ENCODE assay signal across 23 cellular contexts in genomic region chr15:99138491-99138982, GRCh38. TPM values are rescaled to one million over a fixed set of nuclear protein-coding genes. Genes with fewer than 3 reads are reported as not detected.
DNase-seq lines count a peak whose midpoint lies in the region; ATAC-seq and TF ChIP-seq lines count a peak whose summit lies in the region.
"Had no signal": no experiment of that assay in that cellular context is flagged by ENCODE, and none has a peak within 500 bp of the region (broad histone marks: within the 10 kb centered on the region; RNA-seq: fewer than 3 reads in every experiment).

No MANE protein-coding gene starts in this region.

- H3K4me3 ChIP-seq in HEK293 (ENCODE audit: low read depth, low read length): no peak overlapping the region
- no peak overlapping the region for H3K4me3 ChIP-seq in mesenchymal stem cell (ENCODE audit: insufficient read depth in 1 of 2, low read depth in 1 of 2, low read length in 2 of 2)
- no peak overlapping the region for H3K4me3 ChIP-seq in subcutaneous abdominal adipose tissue (ENCODE audit: low read depth in 1 of 5, low read length in 5 of 5)

- H3K27me3 Mint-ChIP-seq in WTC11 (ENCODE audit: low read depth): no peaks in the 10 kb centered on the region
- no peaks in the 10 kb centered on the region for H3K27me3 Mint-ChIP-seq in activated T-cell treated with anti-CD3 and anti-CD28 coated beads, Interleukin-2, amount 50 U/mL, for 24 hours
- H3K27me3 Mint-ChIP-seq: activated naive CD8-positive, alpha-beta T cell treated with anti-CD3 and anti-CD28 coated beads for 36 hours; CD4-positive, alpha-beta T cell had no signal

- H3K4ac ChIP-seq in mesenchymal stem cell (ENCODE audit: low read depth in 1 of 2, low read length in 2 of 2): no peak overlapping the region

- H2BK15ac ChIP-seq in mesenchymal stem cell (ENCODE audit: low read depth, poor library complexity, severe bottlenecking): no peak overlapping the region

- CTCF ChIA-PET in HEK293 (lab: Yijun Ruan, JAX) (interaction anchor here (0.6 to 1.5 kb wide), 3 partner anchors 38 to 74 kb away, joined by 3 to 4 read pairs (median 3); no protein-coding TSS in a partner anchor), WTC11 (lab: Charles Lee) (no interaction called here)

- H3K18ac ChIP-seq in mesenchymal stem cell (ENCODE audit: low read depth in 1 of 2, low read length in 2 of 2): no peak overlapping the region

- WGBS in mesenchymal stem cell: 97% methylated on average over 14 of the region's 15 CpGs

- H4K8ac ChIP-seq in mesenchymal stem cell (ENCODE audit: low read length): no peak overlapping the region

- H3K27ac ChIP-seq in HEK293 (ENCODE audit: extremely low read depth, low read depth, low read length) (no peak overlapping the region), mesenchymal stem cell (ENCODE audit: low read length, poor library complexity, severe bottlenecking) (no peak overlapping the region), subcutaneous abdominal adipose tissue (ENCODE audit: low read depth, low read length) (peak overlapping the region; percentile 76)
- H3K27ac ChIP-seq: parathyroid adenoma had no signal

- no peak overlapping the region for H2BK120ac ChIP-seq in mesenchymal stem cell (ENCODE audit: low read depth, low read length)

- H3K9ac ChIP-seq in mesenchymal stem cell (ENCODE audit: low read length): no peak overlapping the region
- no peak overlapping the region for H3K9ac ChIP-seq in subcutaneous abdominal adipose tissue (ENCODE audit: low read length in 5 of 5)
- H3K9ac ChIP-seq: parathyroid adenoma had no signal

- H3K9me3 ChIP-seq in HEK293 (ENCODE audit: control insufficient read depth, insufficient read depth, low read depth, low read length) (no peaks in the 10 kb centered on the region), mesenchymal stem cell (ENCODE audit: control insufficient read depth, low read length) (no peaks in the 10 kb centered on the region), subcutaneous abdominal adipose tissue (ENCODE audit: control insufficient read depth in 5 of 5, low read length in 5 of 5) (no peaks in the 10 kb centered on the region)

- POLR2A ChIA-PET in HEK293 (lab: Yijun Ruan, JAX) (interaction anchor here (0.6 to 1.1 kb wide), 3 partner anchors 15 to 89 kb away, joined by 3 read pairs; no protein-coding TSS in a partner anchor), WTC11 (lab: Charles Lee) (no interaction called here)

- H2AK5ac ChIP-seq in mesenchymal stem cell (ENCODE audit: low read length, severe bottlenecking): no peak overlapping the region

- H2BK12ac ChIP-seq in mesenchymal stem cell (ENCODE audit: low read length in 2 of 2): no peak overlapping the region

- H3K4me1 Mint-ChIP-seq in WTC11: peaks cover 49% of the 10 kb centered on the region
- no peaks in the 10 kb centered on the region for H3K4me1 Mint-ChIP-seq in activated T-cell treated with anti-CD3 and anti-CD28 coated beads, Interleukin-2, amount 50 U/mL, for 24 hours (ENCODE audit: low read depth)
- H3K4me1 Mint-ChIP-seq: activated naive CD8-positive, alpha-beta T cell treated with anti-CD3 and anti-CD28 coated beads for 36 hours; memory B cell had no signal

- no peak for DNase-seq in WTC11 (ENCODE audit: low spot score)
- no peak for DNase-seq in mesenchymal stem cell
- DNase-seq in GM03348 (ENCODE audit: low spot score): no peak
- DNase-seq in activated T-cell treated with anti-CD3 and anti-CD28 coated beads, Interleukin-2, amount 50 U/mL, for 24 hours: no peak
- DNase-seq in mucosa of gallbladder (ENCODE audit: low spot score): no peak
- DNase-seq: activated naive CD8-positive, alpha-beta T cell treated with anti-CD3 and anti-CD28 coated beads for 36 hours; CD4-positive, alpha-beta T cell; DMS153; effector CD8-positive, alpha-beta T cell; KG1; kidney; NCI-H2029; NCI-H345; NCI-H774; SHP77 treated with DMSO at 0.1 percent for 48 hours; SW 1271 had no signal

- no peak overlapping the region for H3K23ac ChIP-seq in mesenchymal stem cell (ENCODE audit: low read length in 2 of 2)

- H2AFZ ChIP-seq in mesenchymal stem cell (ENCODE audit: low read depth, low read length): no peak overlapping the region
- H2AFZ ChIP-seq: parathyroid adenoma had no signal

- H3K36me3 ChIP-seq in HEK293 (ENCODE audit: control insufficient read depth in 2 of 2, insufficient read depth in 1 of 2, low read length in 2 of 2): peaks cover 4 to 31% of the 10 kb centered on the region in 2 experiments; a peak in 1 of 3 replicates
- peaks cover 21 to 24% of the 10 kb centered on the region in 2 experiments for H3K36me3 ChIP-seq in mesenchymal stem cell (ENCODE audit: control insufficient read depth in 1 of 2, insufficient read depth in 2 of 2, low read depth in 1 of 2, low read length in 2 of 2)
- H3K36me3 ChIP-seq in subcutaneous abdominal adipose tissue (ENCODE audit: control insufficient read depth in 5 of 5, insufficient read depth in 5 of 5, low read length in 5 of 5): peaks cover 2 to 25% (median 19%) of the 10 kb centered on the region in 5 donors

- no peak overlapping the region for H3K27ac Mint-ChIP-seq in WTC11
- H3K27ac Mint-ChIP-seq in activated T-cell treated with anti-CD3 and anti-CD28 coated beads, Interleukin-2, amount 50 U/mL, for 24 hours: no peak overlapping the region
- H3K27ac Mint-ChIP-seq: activated naive CD8-positive, alpha-beta T cell treated with anti-CD3 and anti-CD28 coated beads for 36 hours; activated T-helper 1 cell treated with anti-CD3 and anti-CD28 coated beads, Interleukin-12 subunit alpha, Interleukin-12 subunit beta, Interleukin-2, Interleukin-4 antibody, amounts not matched to agents 30 ng/mL and 10 ng/mL and 1 ng/mL, durations not matched to agents 14 hours and 24 hours and 36 hours; CD4-positive, alpha-beta T cell; memory B cell; natural killer cell treated with Interleukin-12 subunit alpha and Interleukin-12 subunit beta and Interleukin-15 and Interleukin-18, amount 100 ng/mL, for 72 hours had no signal

- peak overlapping the region; percentile 6 for H4K91ac ChIP-seq in mesenchymal stem cell (ENCODE audit: low read length)

- TF ChIP-seq CTCF in HEK293 (tag by site-specific recombination; IDR thresholded peaks at IDR 0.05): no peak
- no peak for TF ChIP-seq CTCF in WTC11 (IDR thresholded peaks at IDR 0.05)

- no peak overlapping the region for H3K4me2 ChIP-seq in mesenchymal stem cell (ENCODE audit: low read length, poor library complexity, severe bottlenecking)

- no peaks in the 10 kb centered on the region for H3K27me3 ChIP-seq in mesenchymal stem cell (ENCODE audit: control insufficient read depth in 1 of 2, insufficient read depth in 1 of 2, low read length in 2 of 2)
- no peaks in the 10 kb centered on the region for H3K27me3 ChIP-seq in subcutaneous abdominal adipose tissue (ENCODE audit: control insufficient read depth in 5 of 5, insufficient read depth in 4 of 5, low read length in 5 of 5)

- H3K4me3 Mint-ChIP-seq in WTC11: no peak overlapping the region
- no peak overlapping the region for H3K4me3 Mint-ChIP-seq in activated T-cell treated with anti-CD3 and anti-CD28 coated beads, Interleukin-2, amount 50 U/mL, for 24 hours
- H3K4me3 Mint-ChIP-seq: activated naive CD8-positive, alpha-beta T cell treated with anti-CD3 and anti-CD28 coated beads for 36 hours; activated T-helper 1 cell treated with anti-CD3 and anti-CD28 coated beads, Interleukin-12 subunit alpha, Interleukin-12 subunit beta, Interleukin-2, Interleukin-4 antibody, amounts not matched to agents 30 ng/mL and 10 ng/mL and 1 ng/mL, durations not matched to agents 14 hours and 24 hours and 36 hours; CD4-positive, alpha-beta T cell; memory B cell; natural killer cell treated with Interleukin-12 subunit alpha and Interleukin-12 subunit beta and Interleukin-15 and Interleukin-18, amount 100 ng/mL, for 72 hours had no signal

- peaks cover 18% of the 10 kb centered on the region; the same call in 1 of the 2 replicates for H3K36me3 Mint-ChIP-seq in WTC11
- H3K36me3 Mint-ChIP-seq in activated T-cell treated with anti-CD3 and anti-CD28 coated beads, Interleukin-2, amount 50 U/mL, for 24 hours (ENCODE audit: low read depth): no peaks in the 10 kb centered on the region
- H3K36me3 Mint-ChIP-seq: activated naive CD8-positive, alpha-beta T cell treated with anti-CD3 and anti-CD28 coated beads for 36 hours; memory B cell; natural killer cell treated with Interleukin-12 subunit alpha and Interleukin-12 subunit beta and Interleukin-15 and Interleukin-18, amount 100 ng/mL, for 72 hours had no signal

- no peaks in the 10 kb centered on the region for H3K9me3 Mint-ChIP-seq in WTC11
- H3K9me3 Mint-ChIP-seq in activated T-cell treated with anti-CD3 and anti-CD28 coated beads, Interleukin-2, amount 50 U/mL, for 24 hours: no peaks in the 10 kb centered on the region
- H3K9me3 Mint-ChIP-seq: activated naive CD8-positive, alpha-beta T cell treated with anti-CD3 and anti-CD28 coated beads for 36 hours; activated T-helper 1 cell treated with anti-CD3 and anti-CD28 coated beads, Interleukin-12 subunit alpha, Interleukin-12 subunit beta, Interleukin-2, Interleukin-4 antibody, amounts not matched to agents 30 ng/mL and 10 ng/mL and 1 ng/mL, durations not matched to agents 14 hours and 24 hours and 36 hours; CD4-positive, alpha-beta T cell; memory B cell; natural killer cell treated with Interleukin-12 subunit alpha and Interleukin-12 subunit beta and Interleukin-15 and Interleukin-18, amount 100 ng/mL, for 72 hours had no signal

- peak; percentile 40 for ATAC-seq in WTC11
- ATAC-seq: natural killer cell treated with Interleukin-12 subunit alpha and Interleukin-12 subunit beta and Interleukin-15 and Interleukin-18, amount 100 ng/mL, for 72 hours had no signal

- H3K4me1 ChIP-seq in HEK293 (ENCODE audit: control insufficient read depth, insufficient read depth, low read length): peaks cover 10% of the 10 kb centered on the region
- H3K4me1 ChIP-seq in mesenchymal stem cell (ENCODE audit: control insufficient read depth, insufficient read depth, low read depth, low read length): peaks cover 13% of the 10 kb centered on the region
- peaks cover 2 to 22% (median 19%) of the 10 kb centered on the region in 5 donors for H3K4me1 ChIP-seq in subcutaneous abdominal adipose tissue (ENCODE audit: control insufficient read depth in 5 of 5, insufficient read depth in 5 of 5, low read length in 5 of 5)

- no peak overlapping the region for H2BK5ac ChIP-seq in mesenchymal stem cell (ENCODE audit: low read depth, low read length, poor library complexity, severe bottlenecking)

- no peaks in the 10 kb centered on the region for H3K79me1 ChIP-seq in mesenchymal stem cell (replicated peaks; ENCODE audit: low read length, poor library complexity, severe bottlenecking)

- H3K14ac ChIP-seq in mesenchymal stem cell (ENCODE audit: low read length in 2 of 2): no peak overlapping the region

TF ChIP-seq in WTC11, 78 proteins besides CTCF, POLR2A, EP300 and RAD21 (continues in another document):
- no peak for TF ChIP-seq JUN (CRISPR knock-in tag; IDR thresholded peaks at IDR 0.05)

RNA-seq across cellular contexts. Expression of gene SYNM, which starts 33.7 kb away (rescaled TPM):
- total RNA-seq in WTC11 (2021): 2.1 to 2.2 TPM (median 2.2 TPM) in 3 replicates
- polyA plus RNA-seq in mesenchymal stem cell (2013, experiment 1 of 2): 6.0 TPM
- 5.7 TPM for polyA plus RNA-seq in mesenchymal stem cell (2013, experiment 2 of 2)
- total RNA-seq in mucosa of gallbladder: 167 TPM
- total RNA-seq: HT-29 had no signal

Comparison
In these comparisons a context has a peak if more than half of its experiments do, and no peak if none do; other contexts are left out.
1. RNA of gene SYNM, which starts 33.7 kb away (total RNA-seq): 167 TPM in mucosa of gallbladder (single experiment); 2.1 to 2.2 TPM in WTC11; every median in the first group is over 10 times any median in the second.